ENCODE assay signal across 14 cellular contexts in the genomic region with DNA sequence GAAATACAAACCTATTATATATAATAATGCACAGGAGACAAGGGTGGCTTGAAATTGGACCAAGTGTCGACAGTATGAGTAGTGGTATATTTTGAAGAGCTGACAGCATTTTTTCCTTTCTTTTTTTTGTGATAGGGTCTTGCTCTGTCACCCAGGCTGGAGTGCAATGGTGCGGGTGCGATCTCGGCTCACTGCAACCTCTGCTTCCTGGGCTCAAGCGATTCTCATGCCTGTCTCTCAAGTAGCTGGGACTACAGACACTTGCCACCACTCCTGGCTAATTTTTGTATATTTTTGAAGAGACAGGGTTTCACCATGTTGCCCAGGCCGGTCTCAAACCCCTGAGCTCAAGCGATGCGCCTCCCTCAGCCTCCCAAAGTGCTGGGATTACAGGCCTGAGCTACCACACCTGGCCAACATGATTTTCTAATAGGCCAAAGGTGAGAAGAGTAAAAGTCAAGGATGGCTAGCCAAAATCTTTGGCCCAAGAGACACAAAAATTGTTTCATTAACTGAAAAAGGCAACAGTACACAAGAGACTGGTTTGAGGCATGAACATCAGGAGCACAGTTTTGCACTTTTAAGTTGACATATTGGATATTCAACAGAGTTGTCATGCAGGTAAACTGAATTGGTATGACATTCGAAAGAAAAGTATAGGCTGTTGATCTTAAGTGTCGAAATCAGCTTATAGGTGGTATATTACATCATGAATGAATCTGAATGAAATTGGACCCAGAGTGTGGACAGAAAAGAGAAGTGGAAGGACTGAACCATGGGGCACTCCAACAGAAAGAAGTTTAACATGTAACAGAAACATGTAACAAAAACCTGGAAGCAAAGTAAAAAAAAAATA. TPM values are rescaled to one million over a fixed set of nuclear protein-coding genes. Genes with fewer than 3 reads are reported as not detected.
DNase-seq lines count a peak whose midpoint lies in the region; ATAC-seq, FAIRE-seq and TF ChIP-seq lines count a peak whose summit lies in the region.
"Had no signal": no experiment of that assay in that cellular context is flagged by ENCODE, and none has a peak within 500 bp of the region (broad histone marks: within the 10 kb centered on the region; RNA-seq: fewer than 3 reads in every experiment).

No MANE protein-coding gene starts in this region.

- H3K36me3 Mint-ChIP-seq in activated CD8-positive, alpha-beta T cell treated with anti-CD3 and anti-CD28 coated beads for 36 hours (ENCODE audit: low read depth) = peaks cover 75% of the 10 kb centered on the region

- peak overlapping the region; percentile 22 for H3K27ac ChIP-seq in AG04450 (ENCODE audit: low read depth, low read length)
- H3K27ac ChIP-seq in SJCRH30 = no peak overlapping the region

- POLR2A ChIA-PET in AG04450 (lab: Yijun Ruan, JAX) = interaction anchor here (0.7 to 1.1 kb wide), 2 partner anchors 8 to 796 kb away, joined by 3 read pairs; no protein-coding TSS in a partner anchor
- POLR2A ChIA-PET in activated CD8-positive, alpha-beta T cell treated with anti-CD3 and anti-CD28 coated beads for 36 hours (lab: Charles Lee) = interaction anchor here (0.6 to 6.7 kb wide), 14 partner anchors 9 to 231 kb away, joined by 3 to 146 read pairs (median 4); no protein-coding TSS in a partner anchor

- H3K9me3 Mint-ChIP-seq in activated CD8-positive, alpha-beta T cell treated with anti-CD3 and anti-CD28 coated beads for 36 hours = no peaks in the 10 kb centered on the region

- no peaks in the 10 kb centered on the region for H3K27me3 Mint-ChIP-seq in activated CD8-positive, alpha-beta T cell treated with anti-CD3 and anti-CD28 coated beads for 36 hours

- ATAC-seq in activated CD8-positive, alpha-beta T cell treated with anti-CD3 and anti-CD28 coated beads for 36 hours = peak; percentile 14
- no peak for ATAC-seq in GM21528 (IDR thresholded peaks at IDR 0.05; ENCODE audit: low FRiP score, unreplicated experiment)

- CTCF ChIA-PET in AG04450 (lab: Charles Lee) = interaction anchor here (0.5 to 2.9 kb wide), 4 partner anchors 16 to 455 kb away, joined by 3 to 18 read pairs (median 3); a partner anchor contains a TSS
- CTCF ChIA-PET in activated CD8-positive, alpha-beta T cell treated with anti-CD3 and anti-CD28 coated beads for 36 hours (lab: Charles Lee) = interaction anchor here (1.0 to 6.0 kb wide), 4 partner anchors 8 to 30 kb away, joined by 3 to 56 read pairs (median 10); no protein-coding TSS in a partner anchor

- TF ChIP-seq POLR2A in GM12892 (IDR thresholded peaks at IDR 0.05; ENCODE audit: low read depth, low read length) = peak; percentile 34

- peak overlapping the region; percentile 75 for H3K27ac Mint-ChIP-seq in activated CD8-positive, alpha-beta T cell treated with anti-CD3 and anti-CD28 coated beads for 36 hours

- H3K4me1 ChIP-seq in SJCRH30 = no peaks in the 10 kb centered on the region

- H3K4me1 Mint-ChIP-seq in activated CD8-positive, alpha-beta T cell treated with anti-CD3 and anti-CD28 coated beads for 36 hours (ENCODE audit: low read depth) = peaks cover 64% of the 10 kb centered on the region

- H3K36me3 ChIP-seq in SJCRH30 = peaks cover 87% of the 10 kb centered on the region

- TF ChIP-seq CTCF in AG04450 (IDR thresholded peaks at IDR 0.05; ENCODE audit: low read depth, low read length) = no peak
- no peak for TF ChIP-seq CTCF in activated CD8-positive, alpha-beta T cell treated with anti-CD3 and anti-CD28 coated beads for 36 hours (IDR thresholded peaks at IDR 0.05)

- H3K9me3 ChIP-seq in AG04450 (ENCODE audit: control insufficient read depth, insufficient read depth, low read length) = no peaks in the 10 kb centered on the region
- H3K9me3 ChIP-seq in SJCRH30 (replicated peaks) = no peaks in the 10 kb centered on the region

- intact Hi-C loops in activated CD8-positive, alpha-beta T cell treated with anti-CD3 and anti-CD28 coated beads for 36 hours (cut with micrococcal nuclease) = loop anchor here (5.0 kb wide), 1 partner anchor 34 kb away; no protein-coding TSS in a partner anchor

- H3K27me3 ChIP-seq in AG04450 (ENCODE audit: control insufficient read depth, insufficient read depth, low read length) = no peaks in the 10 kb centered on the region
- H3K27me3 ChIP-seq in SJCRH30 = no peaks in the 10 kb centered on the region

- peak overlapping the region; percentile 51 for H3K4me3 Mint-ChIP-seq in activated CD8-positive, alpha-beta T cell treated with anti-CD3 and anti-CD28 coated beads for 36 hours

- no peak overlapping the region for H3K4me3 ChIP-seq in AG04450 (ENCODE audit: low read depth, low read length)
- no peak overlapping the region for H3K4me3 ChIP-seq in SJCRH30

- no peak for FAIRE-seq in GM12892 (lab: Jason Lieb, UNC)
- FAIRE-seq: small intestine had no signal

- no peak for DNase-seq in AG04450 (ENCODE audit: low read depth, low spot score)
- DNase-seq in GM12892 (ENCODE audit: insufficient read length) = no peak
- no peak for DNase-seq in activated CD8-positive, alpha-beta T cell treated with anti-CD3 and anti-CD28 coated beads for 36 hours
- peak; percentile 59 for DNase-seq in mesenteric fat pad (ENCODE audit: low spot score)
- no peak for DNase-seq in globus pallidus (ENCODE audit: low spot score)
- no peak for DNase-seq in SJCRH30
- DNase-seq in NCI-H1694 treated with DMSO at 0.1 percent for 48 hours (lab: John Stamatoyannopoulos, UW) = no peak
- DNase-seq: activated CD4-positive, CD25-positive, alpha-beta regulatory T cell treated with anti-CD3 and anti-CD28 coated beads, Interleukin-2, amount 50 U/mL, for 72 hours; DMS79 treated with DMSO at 0.1 percent for 48 hours; NCI-H1105; small intestine had no signal

RNA-seq across cellular contexts. Expression of a gene that starts 12.5 kb away (rescaled TPM):
- polyA plus RNA-seq in AG04450 (2011; rRNA removed) = 813 and 828 TPM in 2 replicates
- polyA minus RNA-seq in AG04450 (2011; rRNA and poly(A)+ RNA removed) = 452 and 470 TPM in 2 replicates
- polyA plus RNA-seq in GM12892 (2012; ENCODE audit: missing spikeins) = 674 TPM
- total RNA-seq in activated CD8-positive, alpha-beta T cell treated with anti-CD3 and anti-CD28 coated beads for 36 hours = 1,000 to 10,000 TPM; 1,078 to 1,115 TPM
- total RNA-seq in mesenteric fat pad = 330 TPM
- 1,205 and 1,219 TPM in 2 replicates for total RNA-seq in SJCRH30 (2014; rRNA removed; shearing (Covaris generic))

RNA-seq across cellular contexts. Expression of a gene that starts 23.1 kb away (rescaled TPM):
- polyA plus RNA-seq in AG04450 (2011; rRNA removed) = not detected in 2 replicates
- polyA minus RNA-seq in AG04450 (2011; rRNA and poly(A)+ RNA removed) = not detected in 2 replicates
- polyA plus RNA-seq in GM12892 (2012; ENCODE audit: missing spikeins) = not detected
- total RNA-seq in activated CD8-positive, alpha-beta T cell treated with anti-CD3 and anti-CD28 coated beads for 36 hours = not detected
- total RNA-seq in mesenteric fat pad = 0.80 TPM
- total RNA-seq in SJCRH30 (2014; rRNA removed; shearing (Covaris generic)) = not detected in 2 replicates
- total RNA-seq: cardiac septum, fibroblast of villous mesenchyme had no signal
